In genomic region chrX:50622751-50623150, GRCh38 we compare ENCODE assay signal across 16 cellular contexts.
DNase-seq lines count a peak whose midpoint lies in the region; ATAC-seq and TF ChIP-seq lines count a peak whose summit lies in the region.
"Had no signal": no experiment of that assay in that cellular context is flagged by ENCODE, and none has a peak within 500 bp of the region (broad histone marks: within the 10 kb centered on the region; RNA-seq: fewer than 3 reads in every experiment).

No MANE protein-coding gene starts in this region.

- H3K4me3 ChIP-seq in A673 (ENCODE audit: low read depth, low read length, poor library complexity, severe bottlenecking) (no peak overlapping the region), hepatocyte (no peak overlapping the region)
- H3K4me3 ChIP-seq: BLaER1 treated with 17β-estradiol and CSF1 and Interleukin-3, amounts not matched to agents 10 nM and 100 nM had no signal

- ATAC-seq in activated CD4-positive, alpha-beta T cell treated with anti-CD3 and anti-CD28 coated beads for 36 hours, result peak; percentile 49
- ATAC-seq in HG02885 (IDR thresholded peaks at IDR 0.05; ENCODE audit: poor library complexity, unreplicated experiment) (peak; percentile 88), GM18511 (IDR thresholded peaks at IDR 0.05; ENCODE audit: unreplicated experiment) (no peak)
- peak; percentile 35 for ATAC-seq in activated T-helper 17 cell treated with anti-CD3 and anti-CD28 coated beads, Interleukin-2, amount 50 U/mL, for 72 hours (replicated peaks)
- no peak for ATAC-seq in stimulated activated memory B cell treated with anti-CD40 and anti-IgM and Interleukin-4, amounts not matched to agents 10 μg/mL and 1 μg/mL and 100 μg/mL, for 72 hours

- H3K27ac ChIP-seq in A673 (ENCODE audit: low read depth, low read length, poor library complexity, severe bottlenecking) (peak overlapping the region; percentile 7), hepatocyte (no peak overlapping the region)
- H3K27ac ChIP-seq: 22Rv1; BLaER1 treated with 17β-estradiol and CSF1 and Interleukin-3, amounts not matched to agents 10 nM and 100 nM; KMS-11 had no signal

- no peaks in the 10 kb centered on the region for H3K4me1 Mint-ChIP-seq in activated CD4-positive, alpha-beta T cell treated with anti-CD3 and anti-CD28 coated beads for 36 hours
- H3K4me1 Mint-ChIP-seq in activated CD4-positive, alpha-beta T cell treated with anti-CD3 and anti-CD28 coated beads, Interleukin-2, amount 10 ng/mL, durations not matched to agents 24 days and 14 days, result no peaks in the 10 kb centered on the region
- no peaks in the 10 kb centered on the region for H3K4me1 Mint-ChIP-seq in activated T-helper 17 cell treated with anti-CD3 and anti-CD28 coated beads, Interleukin-2, amount 50 U/mL, for 72 hours
- H3K4me1 Mint-ChIP-seq in stimulated activated memory B cell treated with anti-CD40 and anti-IgM and Interleukin-4, amounts not matched to agents 10 μg/mL and 1 μg/mL and 100 μg/mL, for 72 hours, result no peaks in the 10 kb centered on the region
- H3K4me1 Mint-ChIP-seq: CD4-positive, CD25-positive, alpha-beta regulatory T cell; IgD-negative memory B cell had no signal

- no peaks in the 10 kb centered on the region for H3K9me3 Mint-ChIP-seq in activated CD4-positive, alpha-beta T cell treated with anti-CD3 and anti-CD28 coated beads for 36 hours (ENCODE audit: low read depth)
- no peaks in the 10 kb centered on the region for H3K9me3 Mint-ChIP-seq in activated CD4-positive, alpha-beta T cell treated with anti-CD3 and anti-CD28 coated beads, Interleukin-2, amount 10 ng/mL, durations not matched to agents 24 days and 14 days
- no peaks in the 10 kb centered on the region for H3K9me3 Mint-ChIP-seq in activated T-helper 17 cell treated with anti-CD3 and anti-CD28 coated beads, Interleukin-2, amount 50 U/mL, for 72 hours
- no peaks in the 10 kb centered on the region for H3K9me3 Mint-ChIP-seq in stimulated activated memory B cell treated with anti-CD40 and anti-IgM and Interleukin-4, amounts not matched to agents 10 μg/mL and 1 μg/mL and 100 μg/mL, for 72 hours

- CTCF ChIA-PET in activated CD4-positive, alpha-beta T cell treated with anti-CD3 and anti-CD28 coated beads for 36 hours (lab: Charles Lee), result no interaction called here
- CTCF ChIA-PET in A673 (lab: Charles Lee), result no interaction called here

- H3K36me3 ChIP-seq in A673 (ENCODE audit: insufficient read depth, low read length, poor library complexity, severe bottlenecking) (no peaks in the 10 kb centered on the region), hepatocyte (replicated peaks; ENCODE audit: insufficient read depth, low read depth) (no peaks in the 10 kb centered on the region)
- H3K36me3 ChIP-seq: BLaER1 treated with 17β-estradiol and CSF1 and Interleukin-3, amounts not matched to agents 10 nM and 100 nM had no signal

- BruUV-seq in A673 (replicated peaks; lab: Mats Ljungman, UMichigan), result no TSS peak

- H3K4me3 Mint-ChIP-seq in activated CD4-positive, alpha-beta T cell treated with anti-CD3 and anti-CD28 coated beads for 36 hours, result no peak overlapping the region
- no peak overlapping the region for H3K4me3 Mint-ChIP-seq in activated CD4-positive, alpha-beta T cell treated with anti-CD3 and anti-CD28 coated beads, Interleukin-2, amount 10 ng/mL, durations not matched to agents 24 days and 14 days
- H3K4me3 Mint-ChIP-seq in activated T-helper 17 cell treated with anti-CD3 and anti-CD28 coated beads, Interleukin-2, amount 50 U/mL, for 72 hours, result no peak overlapping the region
- no peak overlapping the region for H3K4me3 Mint-ChIP-seq in stimulated activated memory B cell treated with anti-CD40 and anti-IgM and Interleukin-4, amounts not matched to agents 10 μg/mL and 1 μg/mL and 100 μg/mL, for 72 hours
- H3K4me3 Mint-ChIP-seq: CD4-positive, CD25-positive, alpha-beta regulatory T cell; H9; IgD-negative memory B cell had no signal

- H3K79me2 ChIP-seq in hepatocyte, result no peaks in the 10 kb centered on the region

- TF ChIP-seq CTCF in A673 (conservative IDR thresholded peaks at IDR 0.05; ENCODE audit: low read depth, low read length), result no peak
- no peak for TF ChIP-seq CTCF in hepatocyte (IDR thresholded peaks at IDR 0.05; ENCODE audit: poor library complexity)

- H2AFZ ChIP-seq in hepatocyte, result no peak overlapping the region

- H3K27me3 ChIP-seq in A673 (replicated peaks; ENCODE audit: insufficient read depth, low read depth, low read length, poor library complexity) (no peaks in the 10 kb centered on the region), hepatocyte (no peaks in the 10 kb centered on the region)

- H3K4me2 ChIP-seq in hepatocyte, result no peak overlapping the region
- H3K4me2 ChIP-seq: BLaER1 treated with 17β-estradiol and CSF1 and Interleukin-3, amounts not matched to agents 10 nM and 100 nM; KMS-11 had no signal

- POLR2A ChIA-PET in activated CD4-positive, alpha-beta T cell treated with anti-CD3 and anti-CD28 coated beads for 36 hours (lab: Charles Lee), result no interaction called here
- POLR2A ChIA-PET in A673 (lab: Charles Lee; ENCODE audit: low non-redundant PET), result no interaction called here

- peak; percentile 6 for DNase-seq in activated CD4-positive, alpha-beta T cell treated with anti-CD3 and anti-CD28 coated beads for 36 hours
- DNase-seq in activated CD4-positive, alpha-beta T cell treated with anti-CD3 and anti-CD28 coated beads, Interleukin-2, amount 10 ng/mL, durations not matched to agents 24 days and 14 days, result no peak
- DNase-seq in A673 (ENCODE audit: low spot score) (no peak), hepatocyte (ENCODE audit: low spot score) (no peak)
- DNase-seq: CD4-positive, CD25-positive, alpha-beta regulatory T cell; DMS53; GOT3; H9 had no signal

- H3K27ac Mint-ChIP-seq in activated CD4-positive, alpha-beta T cell treated with anti-CD3 and anti-CD28 coated beads for 36 hours, result no peak overlapping the region
- no peak overlapping the region for H3K27ac Mint-ChIP-seq in activated CD4-positive, alpha-beta T cell treated with anti-CD3 and anti-CD28 coated beads, Interleukin-2, amount 10 ng/mL, durations not matched to agents 24 days and 14 days
- H3K27ac Mint-ChIP-seq in activated T-helper 17 cell treated with anti-CD3 and anti-CD28 coated beads, Interleukin-2, amount 50 U/mL, for 72 hours, result no peak overlapping the region
- H3K27ac Mint-ChIP-seq in stimulated activated memory B cell treated with anti-CD40 and anti-IgM and Interleukin-4, amounts not matched to agents 10 μg/mL and 1 μg/mL and 100 μg/mL, for 72 hours, result no peak overlapping the region
- H3K27ac Mint-ChIP-seq: CD4-positive, CD25-positive, alpha-beta regulatory T cell; H9; IgD-negative memory B cell had no signal

- H3K9me2 ChIP-seq in hepatocyte (replicated peaks; ENCODE audit: insufficient read depth), result no peaks in the 10 kb centered on the region

- H3K27me3 Mint-ChIP-seq in activated CD4-positive, alpha-beta T cell treated with anti-CD3 and anti-CD28 coated beads for 36 hours, result no peaks in the 10 kb centered on the region
- H3K27me3 Mint-ChIP-seq in activated CD4-positive, alpha-beta T cell treated with anti-CD3 and anti-CD28 coated beads, Interleukin-2, amount 10 ng/mL, durations not matched to agents 24 days and 14 days, result no peaks in the 10 kb centered on the region
- H3K27me3 Mint-ChIP-seq in activated T-helper 17 cell treated with anti-CD3 and anti-CD28 coated beads, Interleukin-2, amount 50 U/mL, for 72 hours, result peaks cover 3% of the 10 kb centered on the region
- H3K27me3 Mint-ChIP-seq in stimulated activated memory B cell treated with anti-CD40 and anti-IgM and Interleukin-4, amounts not matched to agents 10 μg/mL and 1 μg/mL and 100 μg/mL, for 72 hours, result no peaks in the 10 kb centered on the region
- H3K27me3 Mint-ChIP-seq: CD4-positive, CD25-positive, alpha-beta regulatory T cell had no signal

- intact Hi-C loops in activated CD4-positive, alpha-beta T cell treated with anti-CD3 and anti-CD28 coated beads for 36 hours (cut with DNase I, micrococcal nuclease), result no loop called here
- intact Hi-C loops in activated CD4-positive, alpha-beta T cell treated with anti-CD3 and anti-CD28 coated beads, Interleukin-2, amount 10 ng/mL, durations not matched to agents 24 days and 14 days (cut with micrococcal nuclease), result no loop called here
- intact Hi-C loops in A673 (cut with micrococcal nuclease; ENCODE audit: unreplicated experiment), result no loop called here

- H4K20me1 ChIP-seq in hepatocyte (ENCODE audit: insufficient read depth, poor library complexity, severe bottlenecking), result no peaks in the 10 kb centered on the region

- no peaks in the 10 kb centered on the region for H3K9me3 ChIP-seq in A673 (ENCODE audit: low read depth, low read length, poor library complexity, severe bottlenecking)
- H3K9me3 ChIP-seq in hepatocyte (ENCODE audit: low read depth), result no peaks in the 10 kb centered on the region

- H3K4me1 ChIP-seq in A673 (ENCODE audit: insufficient read depth, low read length, poor library complexity, severe bottlenecking) (peaks cover 4% of the 10 kb centered on the region), hepatocyte (ENCODE audit: insufficient read depth) (no peaks in the 10 kb centered on the region)
- H3K4me1 ChIP-seq: BLaER1 treated with 17β-estradiol and CSF1 and Interleukin-3, amounts not matched to agents 10 nM and 100 nM had no signal

- 71% methylated on average over 1 of the region's 1 CpG for WGBS in hepatocyte (ENCODE audit: low lambda C conversion rate, missing lambda C conversion rate)

- no peaks in the 10 kb centered on the region for H3K36me3 Mint-ChIP-seq in activated CD4-positive, alpha-beta T cell treated with anti-CD3 and anti-CD28 coated beads for 36 hours (ENCODE audit: low read depth)
- no peaks in the 10 kb centered on the region for H3K36me3 Mint-ChIP-seq in activated CD4-positive, alpha-beta T cell treated with anti-CD3 and anti-CD28 coated beads, Interleukin-2, amount 10 ng/mL, durations not matched to agents 24 days and 14 days (ENCODE audit: low read depth)
- no peaks in the 10 kb centered on the region for H3K36me3 Mint-ChIP-seq in activated T-helper 17 cell treated with anti-CD3 and anti-CD28 coated beads, Interleukin-2, amount 50 U/mL, for 72 hours (ENCODE audit: low read depth)
- no peaks in the 10 kb centered on the region for H3K36me3 Mint-ChIP-seq in stimulated activated memory B cell treated with anti-CD40 and anti-IgM and Interleukin-4, amounts not matched to agents 10 μg/mL and 1 μg/mL and 100 μg/mL, for 72 hours
- H3K36me3 Mint-ChIP-seq: CD4-positive, CD25-positive, alpha-beta regulatory T cell; IgD-negative memory B cell had no signal

Comparison
In these comparisons a context has a peak if more than half of its experiments do, and no peak if none do; other contexts are left out.
1. ATAC-seq: peak in activated CD4-positive, alpha-beta T cell treated with anti-CD3 and anti-CD28 coated beads for 36 hours (single experiment), HG02885 (single experiment) and activated T-helper 17 cell treated with anti-CD3 and anti-CD28 coated beads, Interleukin-2, amount 50 U/mL, for 72 hours (single experiment); none in GM18511 (single experiment) and stimulated activated memory B cell treated with anti-CD40 and anti-IgM and Interleukin-4, amounts not matched to agents 10 μg/mL and 1 μg/mL and 100 μg/mL, for 72 hours (single experiment).